16 cellular contexts compared by ENCODE assay signal in genomic region chr18:44737623-44738022, GRCh38. TPM values are rescaled to one million over a fixed set of nuclear protein-coding genes. Genes with fewer than 3 reads are reported as not detected.
A peak's percentile ranks its signal among the peaks of the same experiment; 100 is the strongest.
DNase-seq lines count a peak whose midpoint lies in the region; ATAC-seq and TF ChIP-seq lines count a peak whose summit lies in the region.
"Had no signal": no experiment of that assay in that cellular context is flagged by ENCODE, and none has a peak within 500 bp of the region (broad histone marks: within the 10 kb centered on the region; RNA-seq: fewer than 3 reads in every experiment).

No MANE protein-coding gene starts in this region.

- 70% methylated on average over 3 of the region's 3 CpGs for WGBS in right cardiac atrium
- 96% methylated on average over 3 of the region's 3 CpGs for WGBS in aorta, 2 donors

- H3K4me1 ChIP-seq in right cardiac atrium (ENCODE audit: control insufficient read depth, insufficient read depth, low read length): peaks cover 2% of the 10 kb centered on the region
- peaks cover 48 to 51% of the 10 kb centered on the region in 2 donors for H3K4me1 ChIP-seq in gastrocnemius medialis
- H3K4me1 ChIP-seq in aorta (ENCODE audit: control insufficient read depth in 1 of 2, insufficient read depth in 2 of 2, low read length in 2 of 2): no peaks in the 10 kb centered on the region

- intact Hi-C loops in right cardiac atrium (cut with DNase I) (no loop called here), gastrocnemius medialis (cut with DNase I; ENCODE audit: low total_unique reads) (no loop called here), aorta (cut with DNase I) (no loop called here)

- H3K27me3 ChIP-seq in right cardiac atrium (ENCODE audit: control insufficient read depth, insufficient read depth): no peaks in the 10 kb centered on the region
- no peaks in the 10 kb centered on the region for H3K27me3 ChIP-seq in gastrocnemius medialis
- no peaks in the 10 kb centered on the region for H3K27me3 ChIP-seq in aorta (ENCODE audit: control insufficient read depth in 1 of 2, insufficient read depth in 2 of 2, low read length in 1 of 2)
- H3K27me3 ChIP-seq: Peyer's patch had no signal

- H3K27ac ChIP-seq in right cardiac atrium (ENCODE audit: low read length): peak overlapping the region; percentile 25
- H3K27ac ChIP-seq in gastrocnemius medialis: peak overlapping the region; percentile 12 to 67 (median 27)
- no peak overlapping the region for H3K27ac ChIP-seq in aorta (ENCODE audit: low read depth in 1 of 2, low read length in 2 of 2)
- H3K27ac ChIP-seq: KMS-11, Peyer's patch had no signal

- no peaks in the 10 kb centered on the region for H3K36me3 ChIP-seq in gastrocnemius medialis
- H3K36me3 ChIP-seq in aorta (ENCODE audit: control insufficient read depth in 1 of 2, insufficient read depth in 2 of 2, low read length in 1 of 2): no peaks in the 10 kb centered on the region
- H3K36me3 ChIP-seq: Peyer's patch had no signal

- no peak for TF ChIP-seq CTCF in fibroblast of mammary gland (conservative IDR thresholded peaks at IDR 0.05; ENCODE audit: control insufficient read depth, insufficient read depth, low read depth, low read length)
- no peak for TF ChIP-seq CTCF in gastrocnemius medialis (IDR thresholded peaks at IDR 0.05 in 4 of 5, conservative IDR thresholded peaks at IDR 0.05 in 1 of 5)

- no peaks in the 10 kb centered on the region for H3K9me3 ChIP-seq in right cardiac atrium (ENCODE audit: control insufficient read depth, low read length)
- no peaks in the 10 kb centered on the region for H3K9me3 ChIP-seq in gastrocnemius medialis
- no peaks in the 10 kb centered on the region for H3K9me3 ChIP-seq in aorta (ENCODE audit: control insufficient read depth, low read length)
- H3K9me3 ChIP-seq: Peyer's patch had no signal

- TF ChIP-seq POLR2A in gastrocnemius medialis (IDR thresholded peaks at IDR 0.05): no peak

- ATAC-seq in right cardiac atrium: peak; percentile 55 to 57
- peak; percentile 38 to 42 for ATAC-seq in gastrocnemius medialis
- peak; percentile 60 for ATAC-seq in aorta (ENCODE audit: low FRiP score)

- H3K4me3 ChIP-seq in fibroblast of mammary gland (ENCODE audit: control insufficient read depth, low read depth, low read length): no peak overlapping the region
- no peak overlapping the region for H3K4me3 ChIP-seq in right cardiac atrium (ENCODE audit: low read length)
- H3K4me3 ChIP-seq in gastrocnemius medialis: no peak overlapping the region
- no peak overlapping the region for H3K4me3 ChIP-seq in aorta (ENCODE audit: low read length in 2 of 2)
- H3K4me3 ChIP-seq: Peyer's patch had no signal

- DNase-seq in fibroblast of mammary gland (ENCODE audit: low read depth) (peak; percentile 51), right cardiac atrium (peak in 2 of 3 donors; percentile 51 to 64), gastrocnemius medialis (peak in 1 of 2 donors; percentile 59), aorta (no peak), D341Med (ENCODE audit: low spot score) (no peak), NCI-H2227 (lab: John Stamatoyannopoulos, UW; ENCODE audit: unreplicated experiment) (no peak), SW 1271 (lab: John Stamatoyannopoulos, UW) (no peak)
- DNase-seq: CD4-positive, alpha-beta T cell; DMS79; HCEC 1CT; NCI-H1436 treated with DMSO at 0.1 percent for 48 hours; NCI-H2029 treated with DMSO at 0.1 percent for 48 hours; NCI-H510A; Peyer's patch; SHP77 had no signal

- in situ Hi-C loops in gastrocnemius medialis (cut with MboI; ENCODE audit: low sequenced_read_pairs in 4 of 4): no loop called here

RNA-seq across cellular contexts. Expression of gene SETBP1, which starts 56.9 kb away (rescaled TPM):
- total RNA-seq in right cardiac atrium (10 to 100 TPM; 16.4 to 24.1 (median 19.8) TPM), gastrocnemius medialis (10 to 100 TPM in 3 of 4 donors, 1 to 10 TPM in 1; 9.2 to 20.0 (median 15.3) TPM), aorta (10 to 100 TPM; 42.4 to 85.0 TPM)
- polyA plus RNA-seq in right cardiac atrium (2.0 TPM), aorta (1 to 10 TPM; 1.3 to 5.8 TPM)

Comparison
In these comparisons a context has a peak if more than half of its experiments do, and no peak if none do; other contexts are left out.
1. DNase-seq: peak in fibroblast of mammary gland (single experiment) and right cardiac atrium (2 of 3); none in aorta (0 of 2), D341Med (single experiment), NCI-H2227 (single experiment) and SW 1271 (0 of 2).
2. H3K27ac ChIP-seq: peak in right cardiac atrium (single experiment) and gastrocnemius medialis (4 of 4); none in aorta (0 of 2).
3. Peak in every context shown above with its lines, with median percentiles within 50 percentile points of each other: ATAC-seq.